In genomic region chr7:10476642-10477041, GRCh38 we compare ENCODE assay signal across 28 cellular contexts.
"Had no signal": no experiment of that assay in that cellular context is flagged by ENCODE, and none has a peak within 500 bp of the region (broad histone marks: within the 10 kb centered on the region; RNA-seq: fewer than 3 reads in every experiment).

No MANE protein-coding gene starts in this region.

- DNase-seq: activated CD4-positive, alpha-beta memory T cell treated with anti-CD3 and anti-CD28 coated beads for 36 hours; activated CD4-positive, alpha-beta T cell treated with anti-CD3 and anti-CD28 coated beads for 36 hours; activated CD4-positive, alpha-beta T cell treated with anti-CD3 and anti-CD28 coated beads, Interleukin-2, amount 10 ng/mL, durations not matched to agents 24 days and 14 days; activated CD4-positive, CD25-positive, alpha-beta regulatory T cell; activated CD4-positive, CD25-positive, alpha-beta regulatory T cell treated with anti-CD3 and anti-CD28 coated beads, Interleukin-2, amount 50 U/mL, for 72 hours; activated effector memory CD4-positive, alpha-beta T cell treated with Interleukin-2 at 50 U/mL for 16 hours; activated gamma-delta T cell treated with Interleukin-2 at 50 U/mL for 16 hours; activated naive CD4-positive, alpha-beta T cell treated with anti-CD3 and anti-CD28 coated beads, Interleukin-2, amount 50 U/mL, for 16 hours; activated naive CD4-positive, alpha-beta T cell treated with Interleukin-2 at 50 U/mL for 16 hours; activated T-cell treated with anti-CD3 and anti-CD28 coated beads, Interleukin-2, amount 50 U/mL, for 4 hours; amniotic stem cell; anterior cingulate cortex; body of pancreas; caudate nucleus; cortex of kidney; dermis blood vessel endothelial cell; effector CD4-positive, alpha-beta T cell; effector memory CD8-positive, alpha-beta T cell; erythroblast; foreskin keratinocyte; gastrocnemius medialis; glutamatergic neuron; SW 1271; T-cell; T-helper 2 cell had no signal

- ATAC-seq: activated CD4-positive, alpha-beta T cell treated with anti-CD3 and anti-CD28 coated beads for 36 hours; activated T-cell treated with anti-CD3 and anti-CD28 coated beads, Interleukin-2, amount 50 U/mL, for 4 hours; activated T-helper 17 cell treated with anti-CD3 and anti-CD28 coated beads, Interleukin-2, amount 50 U/mL, for 72 hours; body of pancreas; effector memory CD8-positive, alpha-beta T cell; foreskin keratinocyte; gastrocnemius medialis; T-cell had no signal

- H3K27me3 ChIP-seq: body of pancreas, esophagus muscularis mucosa, foreskin keratinocyte, gastrocnemius medialis had no signal

- H3K4me3 ChIP-seq: body of pancreas, esophagus muscularis mucosa, gastrocnemius medialis had no signal

- H3K9me3 ChIP-seq: body of pancreas, esophagus muscularis mucosa, gastrocnemius medialis had no signal

- H3K4me1 ChIP-seq: esophagus muscularis mucosa, gastrocnemius medialis had no signal

- FAIRE-seq: colon had no signal

- H3K36me3 ChIP-seq: esophagus muscularis mucosa, gastrocnemius medialis had no signal

- H3K27ac ChIP-seq: body of pancreas, esophagus muscularis mucosa, foreskin keratinocyte, gastrocnemius medialis had no signal
